Comparison of ENCODE assay signal across 9 cellular contexts in genomic region chr5:159310492-159310891, GRCh38. TPM values are rescaled to one million over a fixed set of nuclear protein-coding genes. Genes with fewer than 3 reads are reported as not detected.
DNase-seq lines count a peak whose midpoint lies in the region; ATAC-seq and TF ChIP-seq lines count a peak whose summit lies in the region.
"Had no signal": no experiment of that assay in that cellular context is flagged by ENCODE, and none has a peak within 500 bp of the region (broad histone marks: within the 10 kb centered on the region; RNA-seq: fewer than 3 reads in every experiment).

No MANE protein-coding gene starts in this region.

- peak overlapping the region; percentile 13 for H3K4me3 Mint-ChIP-seq in activated CD4-positive, alpha-beta memory T cell treated with anti-CD3 and anti-CD28 coated beads for 36 hours

- ATAC-seq in foreskin keratinocyte (peak; percentile 93), GM21576 (IDR thresholded peaks at IDR 0.05; ENCODE audit: unreplicated experiment) (no peak)
- ATAC-seq: A549 had no signal

- no peaks in the 10 kb centered on the region for H3K9me3 Mint-ChIP-seq in activated CD4-positive, alpha-beta memory T cell treated with anti-CD3 and anti-CD28 coated beads for 36 hours

- no peaks in the 10 kb centered on the region for H3K36me3 Mint-ChIP-seq in activated CD4-positive, alpha-beta memory T cell treated with anti-CD3 and anti-CD28 coated beads for 36 hours

- H3K36me3 ChIP-seq in spleen = no peaks in the 10 kb centered on the region

- H3K9me3 ChIP-seq in spleen = no peaks in the 10 kb centered on the region
- H3K9me3 ChIP-seq: A549 had no signal

- no peak overlapping the region for H3K27ac Mint-ChIP-seq in activated CD4-positive, alpha-beta memory T cell treated with anti-CD3 and anti-CD28 coated beads for 36 hours

- 5 to 18% (median 8%) methylated on average over 6 to 27 of the region's 27 CpGs for WGBS in spleen, 5 donors

- POLR2A ChIA-PET in activated CD4-positive, alpha-beta memory T cell treated with anti-CD3 and anti-CD28 coated beads for 36 hours (lab: Charles Lee) = no interaction called here

- intact Hi-C loops in activated CD4-positive, alpha-beta memory T cell treated with anti-CD3 and anti-CD28 coated beads for 36 hours (cut with micrococcal nuclease) = no loop called here
- intact Hi-C loops in spleen (cut with DNase I; ENCODE audit: low total_unique reads) = no loop called here

- peak overlapping the region in 3 of 8 donors; percentile 4 to 50 (median 14) for H3K4me3 ChIP-seq in spleen
- H3K4me3 ChIP-seq: A549 had no signal

- TF ChIP-seq POLR2A in spleen (IDR thresholded peaks at IDR 0.05) = no peak

- H3K27ac ChIP-seq in foreskin keratinocyte (no peak overlapping the region), spleen (no peak overlapping the region)
- H3K27ac ChIP-seq: A549 had no signal

- H3K27me3 Mint-ChIP-seq in activated CD4-positive, alpha-beta memory T cell treated with anti-CD3 and anti-CD28 coated beads for 36 hours = peaks cover 11% of the 10 kb centered on the region

- CTCF ChIA-PET in activated CD4-positive, alpha-beta memory T cell treated with anti-CD3 and anti-CD28 coated beads for 36 hours (lab: Charles Lee) = interaction anchor here (1.4 to 3.0 kb wide), 2 partner anchors 150 to 154 kb away, joined by 3 to 16 read pairs; no protein-coding TSS in a partner anchor

- TF ChIP-seq CTCF in foreskin keratinocyte (conservative IDR thresholded peaks at IDR 0.05) = no peak
- TF ChIP-seq CTCF in spleen (IDR thresholded peaks at IDR 0.05 in 8 of 11, conservative IDR thresholded peaks at IDR 0.05 in 3 of 11) = no peak

- H3K27me3 ChIP-seq in foreskin keratinocyte (no peaks in the 10 kb centered on the region), spleen (replicated peaks in 1 of 7) (peaks cover 0 to 33% (median 0%) of the 10 kb centered on the region in 7 donors)

- H3K4me1 ChIP-seq in foreskin keratinocyte (peaks cover 1% of the 10 kb centered on the region), spleen (peaks cover 0 to 17% (median 12%) of the 10 kb centered on the region in 6 donors)
- H3K4me1 ChIP-seq: A549 had no signal

- H3K4me1 Mint-ChIP-seq in activated CD4-positive, alpha-beta memory T cell treated with anti-CD3 and anti-CD28 coated beads for 36 hours (ENCODE audit: low read depth) = peaks cover 7% of the 10 kb centered on the region

- DNase-seq in NCI-H1105 treated with DMSO at 0.1 percent for 48 hours (lab: John Stamatoyannopoulos, UW) (peak; percentile 6), NCI-H1105 (lab: John Stamatoyannopoulos, UW) (no peak), foreskin keratinocyte (peak in 1 of 2 donors; percentile 19), spleen (peak; percentile 80), SKM-1 treated with dmso at 0.1 percent for 144 hours (lab: John Stamatoyannopoulos, UW; ENCODE audit: unreplicated experiment) (no peak)
- peak; percentile 51 for DNase-seq in activated CD4-positive, alpha-beta memory T cell treated with anti-CD3 and anti-CD28 coated beads for 36 hours
- no peak for DNase-seq in activated CD4-positive, CD25-positive, alpha-beta regulatory T cell treated with anti-CD3 and anti-CD28 coated beads, Interleukin-2, amount 50 U/mL, for 72 hours

RNA-seq across cellular contexts. Expression of gene IL12B, which starts 19.8 kb away (rescaled TPM):
- not detected for total RNA-seq in activated CD4-positive, alpha-beta memory T cell treated with anti-CD3 and anti-CD28 coated beads for 36 hours
- total RNA-seq in foreskin keratinocyte (not detected in 2 replicates), spleen (under 1 TPM in 2 of 7 donors, not detected in 5; 0.23 to 0.29 TPM)
- polyA plus RNA-seq in foreskin keratinocyte (not detected in 2 replicates), spleen (under 1 TPM in 2 of 3 donors, not detected in 1; 0.06 to 0.07 TPM)

RNA-seq across cellular contexts. Expression of gene UBLCP1, which starts 47.4 kb away (rescaled TPM):
- 10 to 100 TPM; 32.9 to 34.4 TPM for total RNA-seq in activated CD4-positive, alpha-beta memory T cell treated with anti-CD3 and anti-CD28 coated beads for 36 hours
- total RNA-seq in foreskin keratinocyte (34.0 and 36.7 TPM in 2 replicates), spleen (10 to 100 TPM; 25.4 to 33.0 (median 28.6) TPM)
- polyA plus RNA-seq in foreskin keratinocyte (29.0 and 30.5 TPM in 2 replicates), spleen (10 to 100 TPM; 29.7 to 44.8 (median 32.9) TPM)

Comparison
In these comparisons a context has a peak if more than half of its experiments do, and no peak if none do; other contexts are left out.
1. DNase-seq: peak in NCI-H1105 treated with DMSO at 0.1 percent for 48 hours (single experiment), activated CD4-positive, alpha-beta memory T cell treated with anti-CD3 and anti-CD28 coated beads for 36 hours (single experiment) and spleen (single experiment); none in NCI-H1105 (single experiment), activated CD4-positive, CD25-positive, alpha-beta regulatory T cell treated with anti-CD3 and anti-CD28 coated beads, Interleukin-2, amount 50 U/mL, for 72 hours (single experiment) and SKM-1 treated with dmso at 0.1 percent for 144 hours (single experiment).